15 cellular contexts compared by ENCODE assay signal in the genomic region with DNA sequence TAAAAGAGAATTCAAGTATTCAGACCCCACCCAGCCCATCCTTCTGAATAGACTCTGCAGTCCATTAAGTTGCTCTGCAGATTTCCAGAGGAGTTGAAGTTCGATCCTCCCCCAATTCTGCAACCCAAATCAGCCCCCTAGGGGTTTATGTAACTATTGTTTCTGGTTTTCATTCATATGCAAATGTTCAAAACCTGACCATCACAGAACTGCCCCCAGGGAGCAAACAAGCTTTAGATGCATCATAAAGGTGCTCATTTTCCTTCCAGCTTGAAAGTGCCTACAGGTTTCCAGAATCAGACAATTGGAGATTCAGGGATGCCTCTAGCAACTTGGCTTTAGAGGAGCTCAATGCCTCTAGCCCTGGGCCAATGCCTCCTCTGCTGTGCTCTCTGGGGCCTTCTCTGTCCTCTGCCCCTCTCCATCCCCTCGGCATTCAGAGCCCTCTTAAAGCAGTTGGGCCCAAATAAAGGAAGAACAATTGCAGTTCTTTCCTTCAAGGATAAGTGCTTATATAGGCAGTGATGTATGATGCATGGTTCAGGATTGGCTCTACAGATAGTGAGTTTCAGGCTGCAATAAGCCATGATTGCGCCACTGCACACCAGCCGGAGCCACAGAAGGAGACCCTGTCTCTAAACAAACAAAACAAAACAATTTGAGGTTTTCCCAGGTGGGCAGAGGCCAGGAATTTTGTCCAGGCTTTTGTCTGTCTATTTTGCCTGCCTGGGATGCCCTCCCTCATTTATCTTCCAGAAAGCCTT.
A peak's percentile ranks its signal among the peaks of the same experiment; 100 is the strongest.
DNase-seq lines count a peak whose midpoint lies in the region; ATAC-seq and TF ChIP-seq lines count a peak whose summit lies in the region.
"Had no signal": no experiment of that assay in that cellular context is flagged by ENCODE, and none has a peak within 500 bp of the region (broad histone marks: within the 10 kb centered on the region; RNA-seq: fewer than 3 reads in every experiment).

No MANE protein-coding gene starts in this region.

- no peak overlapping the region for H3K4me3 ChIP-seq in NB4 (ENCODE audit: low read depth, low read length)
- H3K4me3 ChIP-seq: ascending aorta, gastrocnemius medialis had no signal

- TF ChIP-seq POLR2A in NB4 (IDR thresholded peaks at IDR 0.05; ENCODE audit: extremely low read depth, insufficient read length), result no peak

- ATAC-seq in GM19351 (IDR thresholded peaks at IDR 0.05; ENCODE audit: unreplicated experiment) (peak; percentile 65), HG02798 (IDR thresholded peaks at IDR 0.05; ENCODE audit: poor library complexity, unreplicated experiment) (peak; percentile 48), GM19328 (IDR thresholded peaks at IDR 0.05; ENCODE audit: unreplicated experiment) (no peak), HG03108 (IDR thresholded peaks at IDR 0.05; ENCODE audit: unreplicated experiment) (no peak)
- ATAC-seq: gastrocnemius medialis; stimulated activated memory B cell treated with anti-CD40 and anti-IgM and Interleukin-4, amounts not matched to agents 10 μg/mL and 1 μg/mL and 100 μg/mL, for 72 hours had no signal

- peak; percentile 32 for DNase-seq in NB4 (ENCODE audit: low read depth)
- DNase-seq in iris pigment epithelial cell (ENCODE audit: low read depth), result peak; percentile 54
- DNase-seq in NCI-H1436 (lab: John Stamatoyannopoulos, UW), result no peak
- DNase-seq: activated CD4-positive, CD25-positive, alpha-beta regulatory T cell treated with anti-CD3 and anti-CD28 coated beads, Interleukin-2, amount 50 U/mL, for 72 hours; gastrocnemius medialis; NCI-H1694 treated with DMSO at 0.1 percent for 48 hours; NCI-H446 treated with DMSO at 0.1 percent for 48 hours; T-helper 2 cell; trophoblast cell had no signal

- TF ChIP-seq CTCF in NB4 (IDR thresholded peaks at IDR 0.05; ENCODE audit: low read depth, low read length), result no peak

Comparison
In these comparisons a context has a peak if more than half of its experiments do, and no peak if none do; other contexts are left out.
1. ATAC-seq: peak in GM19351 (single experiment) and HG02798 (single experiment); none in GM19328 (single experiment) and HG03108 (single experiment).